ENCODE assay signal across 8 cellular contexts in the genomic region with DNA sequence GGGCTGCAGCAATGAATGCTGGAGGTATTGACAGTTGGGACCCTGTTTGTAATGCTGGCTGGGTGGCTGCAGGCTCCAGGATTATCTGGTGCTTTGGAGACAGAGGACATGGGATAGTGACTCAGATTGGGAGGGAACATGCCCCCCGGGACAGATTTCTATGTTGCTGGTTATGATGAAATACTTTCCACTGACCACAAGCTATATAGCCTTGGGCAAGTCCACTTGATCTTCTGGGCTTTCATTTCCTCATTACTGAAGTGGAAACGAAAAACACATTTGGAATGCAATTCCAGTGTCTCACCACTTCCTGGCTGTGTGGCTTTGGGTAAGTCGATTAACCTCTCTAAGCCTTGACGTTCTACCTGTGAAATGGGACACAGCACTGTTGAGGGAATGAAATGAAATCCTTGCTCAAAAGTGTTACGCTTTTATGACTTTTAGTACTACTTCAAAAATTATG. TPM values are rescaled to one million over a fixed set of nuclear protein-coding genes. Genes with fewer than 3 reads are reported as not detected.
DNase-seq lines count a peak whose midpoint lies in the region; ATAC-seq, FAIRE-seq and TF ChIP-seq lines count a peak whose summit lies in the region.

No MANE protein-coding gene starts in this region.

- TF ChIP-seq CTCF in activated B cell treated with CpG ODN at 0.5 μM for 24 hours (IDR thresholded peaks at IDR 0.05) = no peak
- no peak for TF ChIP-seq CTCF in right atrium auricular region (IDR thresholded peaks at IDR 0.05)
- no peak for TF ChIP-seq CTCF in thoracic aorta (IDR thresholded peaks at IDR 0.05)
- TF ChIP-seq CTCF in D721Med (IDR thresholded peaks at IDR 0.05; ENCODE audit: insufficient read depth, missing control alignments) = no peak

- POLR2A ChIA-PET in activated B cell treated with CpG ODN at 0.5 μM for 24 hours (lab: Charles Lee) = interaction anchor here (1.0 kb wide), 1 partner anchor 18 kb away, joined by 4 read pairs; no protein-coding TSS in a partner anchor

- H3K9me3 Mint-ChIP-seq in activated B cell treated with CpG ODN at 0.5 μM for 24 hours = no peaks in the 10 kb centered on the region

- H3K36me3 ChIP-seq in right atrium auricular region = no peaks in the 10 kb centered on the region
- H3K36me3 ChIP-seq in thoracic aorta = no peaks in the 10 kb centered on the region

- FAIRE-seq in GM19239 (lab: Jason Lieb, UNC) = peak; percentile 86
- FAIRE-seq in D721Med (lab: Jason Lieb, UNC) = no peak

- no peaks in the 10 kb centered on the region for H3K27me3 ChIP-seq in right atrium auricular region
- no peaks in the 10 kb centered on the region for H3K27me3 ChIP-seq in thoracic aorta (replicated peaks; ENCODE audit: insufficient read depth)

- peaks cover 38% of the 10 kb centered on the region for H3K4me1 Mint-ChIP-seq in activated B cell treated with CpG ODN at 0.5 μM for 24 hours

- intact Hi-C loops in activated B cell treated with CpG ODN at 0.5 μM for 24 hours (cut with micrococcal nuclease) = no loop called here

- ATAC-seq in activated B cell treated with CpG ODN at 0.5 μM for 24 hours (ENCODE audit: low read depth) (peak; percentile 54), thoracic aorta (ENCODE audit: insufficient number of reproducible peaks, low FRiP score, low read depth) (peak; percentile 64)

- DNase-seq in GM19239 (ENCODE audit: insufficient read length, low spot score) (no peak), HT1080 (ENCODE audit: low read depth) (peak; percentile 99), activated B cell treated with CpG ODN at 0.5 μM for 24 hours (no peak), right atrium auricular region (ENCODE audit: low spot score) (peak; percentile 92), thoracic aorta (ENCODE audit: low spot score) (no peak), D721Med (ENCODE audit: insufficient read length, low spot score) (no peak), NCI-H1417 (lab: John Stamatoyannopoulos, UW) (no peak), activated gamma-delta T cell treated with Interleukin-2 at 50 U/mL for 16 hours (no peak)

- CTCF ChIA-PET in activated B cell treated with CpG ODN at 0.5 μM for 24 hours (lab: Charles Lee) = interaction anchor here (1.2 kb wide), 1 partner anchor 15 kb away, joined by 3 read pairs; no protein-coding TSS in a partner anchor

- no peaks in the 10 kb centered on the region for H3K27me3 Mint-ChIP-seq in activated B cell treated with CpG ODN at 0.5 μM for 24 hours

- H3K4me3 Mint-ChIP-seq in activated B cell treated with CpG ODN at 0.5 μM for 24 hours = no peak overlapping the region

- H3K4me3 ChIP-seq in right atrium auricular region (no peak overlapping the region), thoracic aorta (no peak overlapping the region)

- H3K9me3 ChIP-seq in right atrium auricular region (no peaks in the 10 kb centered on the region), thoracic aorta (no peaks in the 10 kb centered on the region)

- peaks cover 0 to 18% of the 10 kb centered on the region in 2 donors for H3K4me1 ChIP-seq in right atrium auricular region
- peaks cover 31 to 46% of the 10 kb centered on the region in 2 donors for H3K4me1 ChIP-seq in thoracic aorta (ENCODE audit: control insufficient read depth in 1 of 2, low read depth in 2 of 2)

- H3K27ac Mint-ChIP-seq in activated B cell treated with CpG ODN at 0.5 μM for 24 hours = no peak overlapping the region

- peak overlapping the region; percentile 1 to 57 for H3K27ac ChIP-seq in right atrium auricular region
- peak overlapping the region; percentile 31 to 67 for H3K27ac ChIP-seq in thoracic aorta

- no peaks in the 10 kb centered on the region for H3K36me3 Mint-ChIP-seq in activated B cell treated with CpG ODN at 0.5 μM for 24 hours (ENCODE audit: low read depth)

RNA-seq across cellular contexts. Expression of a gene that starts 6.3 kb away (rescaled TPM):
- 10.2 and 12.1 TPM in 2 replicates for total RNA-seq in HT1080 (2014; rRNA removed; shearing (Covaris generic))
- 16.6 and 17.0 TPM in 2 replicates for polyA plus RNA-seq in HT1080 (2015; cell fraction: cytosol; rRNA removed)
- 54.1 and 64.8 TPM in 2 replicates for polyA plus RNA-seq in HT1080 (2015; cell fraction: nucleus; rRNA removed)
- total RNA-seq in activated B cell treated with CpG ODN at 0.5 μM for 24 hours (107 and 126 TPM in 2 replicates), right atrium auricular region (10 to 100 TPM; 57.3 to 58.7 TPM), thoracic aorta (10 to 100 TPM; 84.1 to 93.5 TPM)

RNA-seq across cellular contexts. Expression of a gene that starts 29.4 kb away (rescaled TPM):
- total RNA-seq in HT1080 (2014; rRNA removed; shearing (Covaris generic)) = 50.0 and 58.8 TPM in 2 replicates
- 37.7 and 41.2 TPM in 2 replicates for polyA plus RNA-seq in HT1080 (2015; cell fraction: cytosol; rRNA removed)
- polyA plus RNA-seq in HT1080 (2015; cell fraction: nucleus; rRNA removed) = 15.7 and 19.1 TPM in 2 replicates
- total RNA-seq in activated B cell treated with CpG ODN at 0.5 μM for 24 hours = 15.5 and 18.2 TPM in 2 replicates
- total RNA-seq in right atrium auricular region = 10 to 100 TPM; 18.2 to 25.4 TPM
- 10 to 100 TPM; 12.2 to 26.9 TPM for total RNA-seq in thoracic aorta

RNA-seq across cellular contexts. Expression of a gene that starts 29.7 kb away (rescaled TPM):
- total RNA-seq in HT1080 (2014; rRNA removed; shearing (Covaris generic)) = 85.1 and 86.1 TPM in 2 replicates
- 56.7 and 62.2 TPM in 2 replicates for polyA plus RNA-seq in HT1080 (2015; cell fraction: cytosol; rRNA removed)
- polyA plus RNA-seq in HT1080 (2015; cell fraction: nucleus; rRNA removed) = 91.0 and 105 TPM in 2 replicates
- 115 TPM in 2 replicates for total RNA-seq in activated B cell treated with CpG ODN at 0.5 μM for 24 hours
- total RNA-seq in right atrium auricular region = 10 to 100 TPM; 35.1 to 38.0 TPM
- total RNA-seq in thoracic aorta = 10 to 100 TPM; 27.3 to 84.2 TPM

Comparison
In these comparisons a context has a peak if more than half of its experiments do, and no peak if none do; other contexts are left out.
1. DNase-seq: peak in HT1080 (single experiment) and right atrium auricular region (single experiment); none in GM19239 (single experiment), activated B cell treated with CpG ODN at 0.5 μM for 24 hours (single experiment), thoracic aorta (single experiment), D721Med (single experiment), NCI-H1417 (0 of 3) and activated gamma-delta T cell treated with Interleukin-2 at 50 U/mL for 16 hours (single experiment).